Comparison of ENCODE assay signal across 10 cellular contexts in genomic region chr20:36827541-36828279, GRCh38.
DNase-seq lines count a peak whose midpoint lies in the region; ATAC-seq and TF ChIP-seq lines count a peak whose summit lies in the region.
"Had no signal": no experiment of that assay in that cellular context is flagged by ENCODE, and none has a peak within 500 bp of the region (broad histone marks: within the 10 kb centered on the region; RNA-seq: fewer than 3 reads in every experiment).

No MANE protein-coding gene starts in this region.

- no peaks in the 10 kb centered on the region for H3K9me3 ChIP-seq in tibial artery

- no peaks in the 10 kb centered on the region for H3K36me3 Mint-ChIP-seq in activated naive CD4-positive, alpha-beta T cell treated with anti-CD3 and anti-CD28 coated beads, Interleukin-2, amount 10 ng/mL, durations not matched to agents 7 days and 5 days

- peak; percentile 44 for DNase-seq in activated naive CD4-positive, alpha-beta T cell treated with anti-CD3 and anti-CD28 coated beads, Interleukin-2, amount 10 ng/mL, durations not matched to agents 7 days and 5 days
- no peak for DNase-seq in activated naive CD4-positive, alpha-beta T cell treated with Interleukin-2 at 50 U/mL for 16 hours
- no peak for DNase-seq in tibial artery
- no peak for DNase-seq in Ammon's horn (ENCODE audit: low spot score)
- no peak for DNase-seq in DMS79 (lab: John Stamatoyannopoulos, UW)
- no peak for DNase-seq in medulla oblongata (ENCODE audit: extremely low spot score)
- DNase-seq: NCI-H345 had no signal

- H3K27ac Mint-ChIP-seq in activated naive CD4-positive, alpha-beta T cell treated with anti-CD3 and anti-CD28 coated beads, Interleukin-2, amount 10 ng/mL, durations not matched to agents 7 days and 5 days, result peak overlapping the region; percentile 74

- H3K27me3 ChIP-seq in tibial artery, result no peaks in the 10 kb centered on the region

- no peak overlapping the region for H3K4me3 ChIP-seq in tibial artery

- intact Hi-C loops in tibial artery (cut with DNase I; ENCODE audit: low total_unique reads), result no loop called here

- no peak overlapping the region for H3K4me3 Mint-ChIP-seq in activated naive CD4-positive, alpha-beta T cell treated with anti-CD3 and anti-CD28 coated beads, Interleukin-2, amount 10 ng/mL, durations not matched to agents 7 days and 5 days

- CTCF ChIA-PET in activated naive CD4-positive, alpha-beta T cell treated with anti-CD3 and anti-CD28 coated beads, Interleukin-2, amount 10 ng/mL, durations not matched to agents 7 days and 5 days (lab: Charles Lee), result interaction anchor here (1.2 to 1.4 kb wide), 2 partner anchors 8 to 19 kb away, joined by 4 to 6 read pairs; no protein-coding TSS in a partner anchor

- no peak for TF ChIP-seq CTCF in tibial artery (IDR thresholded peaks at IDR 0.05)

- H3K4me1 Mint-ChIP-seq in activated naive CD4-positive, alpha-beta T cell treated with anti-CD3 and anti-CD28 coated beads, Interleukin-2, amount 10 ng/mL, durations not matched to agents 7 days and 5 days, result peaks cover 24% of the 10 kb centered on the region

- peak overlapping the region; percentile 32 for H3K27ac ChIP-seq in angular gyrus (ENCODE audit: low read depth, low read length)
- peak overlapping the region; percentile 46 to 62 for H3K27ac ChIP-seq in tibial artery
- H3K27ac ChIP-seq: epithelial cell of prostate had no signal

- H3K36me3 ChIP-seq in tibial artery, result peaks cover 12 to 27% (median 19%) of the 10 kb centered on the region in 3 donors

- peaks cover 9 to 82% (median 64%) of the 10 kb centered on the region in 4 donors for H3K4me1 ChIP-seq in tibial artery

- H3K27me3 Mint-ChIP-seq in activated naive CD4-positive, alpha-beta T cell treated with anti-CD3 and anti-CD28 coated beads, Interleukin-2, amount 10 ng/mL, durations not matched to agents 7 days and 5 days, result peaks cover 8% of the 10 kb centered on the region

- H3K9me3 Mint-ChIP-seq in activated naive CD4-positive, alpha-beta T cell treated with anti-CD3 and anti-CD28 coated beads, Interleukin-2, amount 10 ng/mL, durations not matched to agents 7 days and 5 days, result no peaks in the 10 kb centered on the region

- ATAC-seq in HG02938 (IDR thresholded peaks at IDR 0.05; ENCODE audit: unreplicated experiment), result peak; percentile 81
